21 cellular contexts compared by ENCODE assay signal in genomic region chr15:58900628-58901027, GRCh38.
"Had no signal": no experiment of that assay in that cellular context is flagged by ENCODE, and none has a peak within 500 bp of the region (broad histone marks: within the 10 kb centered on the region; RNA-seq: fewer than 3 reads in every experiment).

No MANE protein-coding gene starts in this region.

- H3K27me3 ChIP-seq: gastroesophageal sphincter, neural progenitor cell, ovary, stomach had no signal

- DNase-seq: effector CD4-positive, alpha-beta T cell; foreskin fibroblast; glutamatergic neuron; islet precursor cell; left ventricle myocardium inferior; lower lobe of right lung; natural killer cell; nucleus accumbens; ovary; right cardiac atrium; small intestine; stimulated activated CD4-positive, alpha-beta T cell treated with anti-CD3 and anti-CD28 coated beads, Interleukin-12 subunit alpha, Interleukin-12 subunit beta, amount 100 ng/mL, for 4 hours; stomach; trophoblast cell had no signal

- H3K9me3 Mint-ChIP-seq: memory B cell; mesothelial cell of epicardium; natural killer cell; neural progenitor cell; stimulated activated memory B cell treated with anti-CD40 and anti-IgM and Interleukin-4, amounts not matched to agents 10 μg/mL and 1 μg/mL and 100 μg/mL, for 72 hours had no signal

- H3K27ac Mint-ChIP-seq: mesothelial cell of epicardium; neural progenitor cell; stimulated activated memory B cell treated with anti-CD40 and anti-IgM and Interleukin-4, amounts not matched to agents 10 μg/mL and 1 μg/mL and 100 μg/mL, for 72 hours had no signal

- H3K27ac ChIP-seq: coronary artery, gastroesophageal sphincter, left ventricle myocardium inferior, lower lobe of right lung, neural progenitor cell, ovary, stomach had no signal

- H3K9ac ChIP-seq: neural progenitor cell had no signal

- H3K4me1 Mint-ChIP-seq: mesothelial cell of epicardium; neural progenitor cell; stimulated activated memory B cell treated with anti-CD40 and anti-IgM and Interleukin-4, amounts not matched to agents 10 μg/mL and 1 μg/mL and 100 μg/mL, for 72 hours had no signal

- H3K4me1 ChIP-seq: gastroesophageal sphincter, lower lobe of right lung had no signal

- ATAC-seq: esophagus mucosa; gastroesophageal sphincter; lower lobe of right lung; natural killer cell; right cardiac atrium; stimulated activated memory B cell treated with anti-CD40 and anti-IgM and Interleukin-4, amounts not matched to agents 10 μg/mL and 1 μg/mL and 100 μg/mL, for 72 hours had no signal

- H3K27me3 Mint-ChIP-seq: memory B cell; stimulated activated memory B cell treated with anti-CD40 and anti-IgM and Interleukin-4, amounts not matched to agents 10 μg/mL and 1 μg/mL and 100 μg/mL, for 72 hours had no signal

- H3K36me3 ChIP-seq: ovary had no signal

- H3K4me3 Mint-ChIP-seq: memory B cell; mesothelial cell of epicardium; natural killer cell; neural progenitor cell; stimulated activated memory B cell treated with anti-CD40 and anti-IgM and Interleukin-4, amounts not matched to agents 10 μg/mL and 1 μg/mL and 100 μg/mL, for 72 hours had no signal

- H3K4me3 ChIP-seq: coronary artery, gastroesophageal sphincter, left ventricle myocardium inferior, lower lobe of right lung, neural progenitor cell, ovary, stomach had no signal

- H3K9me3 ChIP-seq: gastroesophageal sphincter, left ventricle myocardium inferior, lower lobe of right lung, ovary, stomach had no signal
